ENCODE assay signal across 12 cellular contexts in genomic region chr6:88899569-88900316, GRCh38.
DNase-seq lines count a peak whose midpoint lies in the region; ATAC-seq, FAIRE-seq and TF ChIP-seq lines count a peak whose summit lies in the region.
"Had no signal": no experiment of that assay in that cellular context is flagged by ENCODE, and none has a peak within 500 bp of the region (broad histone marks: within the 10 kb centered on the region; RNA-seq: fewer than 3 reads in every experiment).

No MANE protein-coding gene starts in this region.

- H3K9ac ChIP-seq in astrocyte (ENCODE audit: low read length) = no peak overlapping the region

- H3K4me2 ChIP-seq in astrocyte (ENCODE audit: low read length) = no peak overlapping the region

- H3K27ac Mint-ChIP-seq in astrocyte (ENCODE audit: unreplicated experiment) = no peak overlapping the region
- H3K27ac Mint-ChIP-seq: activated naive CD4-positive, alpha-beta T cell treated with anti-CD3 and anti-CD28 coated beads, Interleukin-2, amount 50 U/mL, for 72 hours; dendritic cell treated with granulocyte-macrophage colony-stimulating factor and Interleukin-4, amounts not matched to agents 40 ng/mL and 50 ng/mL, for 4 days had no signal

- H3K27ac ChIP-seq in astrocyte (ENCODE audit: low read depth, low read length) = no peak overlapping the region
- H3K27ac ChIP-seq: lower lobe of right lung had no signal

- DNase-seq in DMS114 treated with DMSO at 0.1 percent for 48 hours (lab: John Stamatoyannopoulos, UW; ENCODE audit: unreplicated experiment) = peak; percentile 4
- DNase-seq in HEK293T (ENCODE audit: extremely low spot score) = peak; percentile 8
- no peak for DNase-seq in astrocyte (ENCODE audit: low read depth)
- no peak for DNase-seq in kidney epithelial cell (ENCODE audit: low read depth)
- no peak for DNase-seq in activated CD4-positive, alpha-beta T cell treated with anti-CD3 and anti-CD28 coated beads, Interleukin-2, amount 50 U/mL, for 4 hours
- DNase-seq in DMS79 treated with DMSO at 0.1 percent for 48 hours (lab: John Stamatoyannopoulos, UW) = no peak
- DNase-seq: lower lobe of right lung; NCI-H1105 treated with DMSO at 0.1 percent for 48 hours; stimulated activated CD4-positive, alpha-beta T cell treated with anti-CD3 and anti-CD28 coated beads, Interleukin-4, amount 100 ng/mL, for 4 hours had no signal

- FAIRE-seq in astrocyte (lab: Jason Lieb, UNC) = no peak

- no peak overlapping the region for H2AFZ ChIP-seq in astrocyte (ENCODE audit: low read depth, low read length)

- TF ChIP-seq CTCF in astrocyte (IDR thresholded peaks at IDR 0.05; ENCODE audit: insufficient read depth, low read depth, low read length) (peak; percentile 18), kidney epithelial cell (IDR thresholded peaks at IDR 0.05; ENCODE audit: insufficient read depth, low read length, poor library complexity, severe bottlenecking) (peak; percentile 14)

- H4K20me1 ChIP-seq in astrocyte (ENCODE audit: insufficient read depth, low read length) = no peaks in the 10 kb centered on the region

- no peaks in the 10 kb centered on the region for H3K9me3 Mint-ChIP-seq in astrocyte (ENCODE audit: unreplicated experiment)
- H3K9me3 Mint-ChIP-seq: activated naive CD4-positive, alpha-beta T cell treated with anti-CD3 and anti-CD28 coated beads, Interleukin-2, amount 50 U/mL, for 72 hours; dendritic cell treated with granulocyte-macrophage colony-stimulating factor and Interleukin-4, amounts not matched to agents 40 ng/mL and 50 ng/mL, for 4 days had no signal

- H3K9me3 ChIP-seq in astrocyte (ENCODE audit: insufficient read depth, low read depth, low read length) = no peaks in the 10 kb centered on the region
- H3K9me3 ChIP-seq: lower lobe of right lung had no signal

- POLR2A ChIA-PET in HEK293T (lab: Yijun Ruan, JAX) = no interaction called here

- H3K36me3 ChIP-seq in astrocyte (ENCODE audit: insufficient read depth, low read length) (no peaks in the 10 kb centered on the region), kidney epithelial cell (ENCODE audit: control insufficient read depth, insufficient read depth, low read length) (no peaks in the 10 kb centered on the region)

- H3K4me1 ChIP-seq in astrocyte (ENCODE audit: insufficient read depth, low read length) = no peaks in the 10 kb centered on the region
- H3K4me1 ChIP-seq: lower lobe of right lung had no signal

- no peaks in the 10 kb centered on the region for H3K27me3 Mint-ChIP-seq in astrocyte (ENCODE audit: low read depth, unreplicated experiment)
- H3K27me3 Mint-ChIP-seq: dendritic cell treated with granulocyte-macrophage colony-stimulating factor and Interleukin-4, amounts not matched to agents 40 ng/mL and 50 ng/mL, for 4 days had no signal

- ATAC-seq in HG02642 (IDR thresholded peaks at IDR 0.05; ENCODE audit: poor library complexity, unreplicated experiment) = no peak
- ATAC-seq: activated naive CD4-positive, alpha-beta T cell treated with anti-CD3 and anti-CD28 coated beads, Interleukin-2, amount 50 U/mL, for 72 hours; lower lobe of right lung had no signal

- no peaks in the 10 kb centered on the region for H3K79me2 ChIP-seq in astrocyte (ENCODE audit: insufficient read depth, low read length)

- H3K4me1 Mint-ChIP-seq in astrocyte (ENCODE audit: low read depth, unreplicated experiment) = no peaks in the 10 kb centered on the region

- no peaks in the 10 kb centered on the region for H3K27me3 ChIP-seq in astrocyte (ENCODE audit: insufficient read depth, low read length)
- H3K27me3 ChIP-seq in kidney epithelial cell (ENCODE audit: control insufficient read depth, insufficient read depth, low read length) = no peaks in the 10 kb centered on the region

- CTCF ChIA-PET in HEK293T (lab: Yijun Ruan, JAX) = interaction anchor here (0.6 to 1.0 kb wide), 4 partner anchors 14 to 1796 kb away, joined by 3 to 4 read pairs (median 3); no protein-coding TSS in a partner anchor

- H3K36me3 Mint-ChIP-seq in astrocyte (ENCODE audit: low read depth, unreplicated experiment) = peaks cover 1% of the 10 kb centered on the region

- no peak overlapping the region for H3K4me3 Mint-ChIP-seq in astrocyte (ENCODE audit: unreplicated experiment)
- H3K4me3 Mint-ChIP-seq: dendritic cell treated with granulocyte-macrophage colony-stimulating factor and Interleukin-4, amounts not matched to agents 40 ng/mL and 50 ng/mL, for 4 days had no signal

- H3K4me3 ChIP-seq in astrocyte (ENCODE audit: insufficient read depth, low read depth, low read length) = no peak overlapping the region
- H3K4me3 ChIP-seq in kidney epithelial cell (ENCODE audit: low read depth, low read length) = no peak overlapping the region
- H3K4me3 ChIP-seq: lower lobe of right lung had no signal

TF ChIP-seq in HEK293T, 16 proteins besides CTCF, POLR2A, EP300 and RAD21:
- TF ChIP-seq ARNT (IDR thresholded peaks at IDR 0.05) = no peak
- TF ChIP-seq ZNF384 (IDR thresholded peaks at IDR 0.05) = no peak
- TF ChIP-seq SP1 (IDR thresholded peaks at IDR 0.05) = no peak
- no peak for TF ChIP-seq LEF1 (IDR thresholded peaks at IDR 0.05; ENCODE audit: borderline replicate concordance)
- TF ChIP-seq, protein P1, sequence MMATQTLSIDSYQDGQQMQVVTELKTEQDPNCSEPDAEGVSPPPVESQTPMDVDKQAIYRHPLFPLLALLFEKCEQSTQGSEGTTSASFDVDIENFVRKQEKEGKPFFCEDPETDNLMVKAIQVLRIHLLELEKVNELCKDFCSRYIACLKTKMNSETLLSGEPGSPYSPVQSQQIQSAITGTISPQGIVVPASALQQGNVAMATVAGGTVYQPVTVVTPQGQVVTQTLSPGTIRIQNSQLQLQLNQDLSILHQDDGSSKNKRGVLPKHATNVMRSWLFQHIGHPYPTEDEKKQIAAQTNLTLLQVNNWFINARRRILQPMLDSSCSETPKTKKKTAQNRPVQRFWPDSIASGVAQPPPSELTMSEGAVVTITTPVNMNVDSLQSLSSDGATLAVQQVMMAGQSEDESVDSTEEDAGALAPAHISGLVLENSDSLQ (IDR thresholded peaks at IDR 0.05) = no peak
- no peak for TF ChIP-seq L3MBTL2 (conservative IDR thresholded peaks at IDR 0.05)
- no peak for TF ChIP-seq FOXK2 (IDR thresholded peaks at IDR 0.05)
- TF ChIP-seq TARDBP (IDR thresholded peaks at IDR 0.05) = no peak
- TF ChIP-seq HDGF (IDR thresholded peaks at IDR 0.05; ENCODE audit: borderline replicate concordance) = no peak
- no peak for TF ChIP-seq BHLHE40 (IDR thresholded peaks at IDR 0.05; ENCODE audit: borderline replicate concordance)
- TF ChIP-seq FOXA1 (IDR thresholded peaks at IDR 0.05) = no peak
- no peak for TF ChIP-seq CTBP1 (IDR thresholded peaks at IDR 0.05; ENCODE audit: borderline replicate concordance)
- no peak for TF ChIP-seq ELF4 (IDR thresholded peaks at IDR 0.05)
- no peak for TF ChIP-seq NFRKB (IDR thresholded peaks at IDR 0.05)
- no peak for TF ChIP-seq FOXM1 (IDR thresholded peaks at IDR 0.05; ENCODE audit: borderline replicate concordance)
- no peak for TF ChIP-seq SUZ12 (IDR thresholded peaks at IDR 0.05)

Comparison
In these comparisons a context has a peak if more than half of its experiments do, and no peak if none do; other contexts are left out.
1. DNase-seq: peak in DMS114 treated with DMSO at 0.1 percent for 48 hours (single experiment) and HEK293T (single experiment); none in astrocyte (single experiment), kidney epithelial cell (single experiment), activated CD4-positive, alpha-beta T cell treated with anti-CD3 and anti-CD28 coated beads, Interleukin-2, amount 50 U/mL, for 4 hours (0 of 2) and DMS79 treated with DMSO at 0.1 percent for 48 hours (single experiment).